In genomic region chr11:32706985-32707736, GRCh38 we compare ENCODE assay signal across 8 cellular contexts.
DNase-seq lines count a peak whose midpoint lies in the region; ATAC-seq and TF ChIP-seq lines count a peak whose summit lies in the region.

No MANE protein-coding gene starts in this region.

- no peaks in the 10 kb centered on the region for H3K79me2 ChIP-seq in PC-3 (ENCODE audit: low read length)

- ATAC-seq in GM18517 (IDR thresholded peaks at IDR 0.05; ENCODE audit: unreplicated experiment): peak; percentile 98
- peak; percentile 96 for ATAC-seq in HG02798 (IDR thresholded peaks at IDR 0.05; ENCODE audit: poor library complexity, unreplicated experiment)
- ATAC-seq in PC-3: peak; percentile 92

- H3K27me3 ChIP-seq in PC-3 (ENCODE audit: low read length): no peaks in the 10 kb centered on the region

- in situ Hi-C loops in G401 (cut with HindIII; ENCODE audit: low sequenced_read_pairs): no loop called here

- H3K9ac ChIP-seq in PC-3 (ENCODE audit: low read length): peak overlapping the region; percentile 77

- no peaks in the 10 kb centered on the region for H3F3A ChIP-seq in PC-3 (ENCODE audit: low read length, unreplicated experiment)

- peaks cover 36% of the 10 kb centered on the region for H3K4me1 ChIP-seq in PC-3 (ENCODE audit: insufficient read depth, low read length)

- peak overlapping the region; percentile 35; the same call in 1 of the 2 replicates for H2AFZ ChIP-seq in PC-3 (ENCODE audit: low read length)

- peak overlapping the region; percentile 98 for H3K27ac ChIP-seq in PC-3 (ENCODE audit: low read length)

- H3K36me3 Mint-ChIP-seq in T-helper 2 cell treated with Interferon-gamma antibody and Interleukin-4, amounts not matched to agents 5 μg/mL and 100 μg/mL, for 36 hours (ENCODE audit: low read depth): no peaks in the 10 kb centered on the region

- H3K27ac Mint-ChIP-seq in T-helper 2 cell treated with Interferon-gamma antibody and Interleukin-4, amounts not matched to agents 5 μg/mL and 100 μg/mL, for 36 hours: no peak overlapping the region

- H3K9me3 ChIP-seq in PC-3 (ENCODE audit: low read length): 0 out of 2 replicates have a peak, but pooled peaks cover 3% of the 10 kb centered on the region

- peak overlapping the region; percentile 80 for H3K4me2 ChIP-seq in PC-3 (ENCODE audit: low read length)

- no peaks in the 10 kb centered on the region for H4K20me1 ChIP-seq in PC-3 (ENCODE audit: low read length)

- no peaks in the 10 kb centered on the region for H3K9me2 ChIP-seq in PC-3 (replicated peaks; ENCODE audit: low read length)

- no peaks in the 10 kb centered on the region for H3K4me1 Mint-ChIP-seq in T-helper 2 cell treated with Interferon-gamma antibody and Interleukin-4, amounts not matched to agents 5 μg/mL and 100 μg/mL, for 36 hours (ENCODE audit: low read depth)

- POLR2A ChIA-PET in PC-3 (lab: Charles Lee; ENCODE audit: unreplicated experiment): interaction anchor here (0.7 kb wide), 1 partner anchor 195 kb away, joined by 3 read pairs; no protein-coding TSS in a partner anchor

- H3K4me3 Mint-ChIP-seq in T-helper 2 cell treated with Interferon-gamma antibody and Interleukin-4, amounts not matched to agents 5 μg/mL and 100 μg/mL, for 36 hours: no peak overlapping the region

- intact Hi-C loops in PC-3 (cut with micrococcal nuclease): loop anchor here (2.0 to 10.0 kb wide), 2 partner anchors 92 to 122 kb away; no protein-coding TSS in a partner anchor

- H3K36me3 ChIP-seq in PC-3 (ENCODE audit: low read depth, low read length): no peaks in the 10 kb centered on the region

- H3K9me3 Mint-ChIP-seq in T-helper 2 cell treated with Interferon-gamma antibody and Interleukin-4, amounts not matched to agents 5 μg/mL and 100 μg/mL, for 36 hours: no peaks in the 10 kb centered on the region

- no TSS peak for BruUV-seq in PC-3 (replicated peaks; lab: Mats Ljungman, UMichigan)

- peaks cover 7% of the 10 kb centered on the region for H3K27me3 Mint-ChIP-seq in T-helper 2 cell treated with Interferon-gamma antibody and Interleukin-4, amounts not matched to agents 5 μg/mL and 100 μg/mL, for 36 hours (ENCODE audit: low read depth)

- no peak for TF ChIP-seq CTCF in PC-3 (conservative IDR thresholded peaks at IDR 0.05; ENCODE audit: low read depth, low read length)

- CTCF ChIA-PET in PC-3 (lab: Charles Lee): no interaction called here

- peak overlapping the region; percentile 53 for H3K4me3 ChIP-seq in PC-3 (ENCODE audit: low read length)

- DNase-seq in PC-3 (peak; percentile 85), myocyte (ENCODE audit: low read depth) (peak; percentile 55), G401 (ENCODE audit: low spot score) (no peak), cerebellum (ENCODE audit: low spot score) (no peak)
- DNase-seq in stimulated activated CD4-positive, alpha-beta T cell treated with anti-CD3 and anti-CD28 coated beads, Interleukin-4, amount 100 ng/mL, for 24 hours: no peak
- no peak for DNase-seq in T-helper 2 cell treated with Interferon-gamma antibody and Interleukin-4, amounts not matched to agents 5 μg/mL and 100 μg/mL, for 36 hours (ENCODE audit: low spot score)

Comparison
In these comparisons a context has a peak if more than half of its experiments do, and no peak if none do; other contexts are left out.
1. DNase-seq: peak in PC-3 (single experiment) and myocyte (single experiment); none in G401 (single experiment), stimulated activated CD4-positive, alpha-beta T cell treated with anti-CD3 and anti-CD28 coated beads, Interleukin-4, amount 100 ng/mL, for 24 hours (single experiment), cerebellum (single experiment) and T-helper 2 cell treated with Interferon-gamma antibody and Interleukin-4, amounts not matched to agents 5 μg/mL and 100 μg/mL, for 36 hours (single experiment).
2. Peak in every context shown above with its lines, with median percentiles within 50 percentile points of each other: ATAC-seq.